Comparison of ENCODE assay signal across 21 cellular contexts in the genomic region with DNA sequence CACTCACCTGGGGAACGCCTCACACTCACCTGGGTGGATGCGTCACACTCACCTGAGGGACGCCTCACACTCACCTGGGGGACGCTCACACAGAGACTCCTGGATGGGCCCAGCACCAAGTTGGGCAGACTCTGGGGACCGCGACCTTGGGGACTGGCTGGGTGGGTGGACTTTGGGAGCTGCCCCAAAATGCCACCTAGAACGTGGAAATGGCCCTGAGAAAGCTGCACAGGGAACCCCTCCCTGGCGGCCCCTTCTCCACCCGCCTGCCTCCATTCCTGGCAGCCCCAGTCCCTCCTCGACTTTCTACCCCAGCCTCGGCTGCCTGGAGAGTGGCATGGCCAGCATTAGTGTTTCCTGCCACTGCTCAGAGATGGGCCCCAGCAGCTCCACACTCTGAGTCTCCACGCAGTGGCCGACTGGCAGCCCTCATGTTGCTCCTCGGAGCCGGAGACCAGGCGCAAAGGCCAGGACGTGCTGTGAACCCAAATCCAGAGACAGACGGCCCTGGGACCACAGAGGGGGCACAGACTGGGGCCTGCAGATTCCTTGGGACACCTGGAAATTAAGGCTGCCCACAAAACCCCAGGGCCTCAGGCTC. TPM values are rescaled to one million over a fixed set of nuclear protein-coding genes. Genes with fewer than 3 reads are reported as not detected.
"Had no signal": no experiment of that assay in that cellular context is flagged by ENCODE, and none has a peak within 500 bp of the region (broad histone marks: within the 10 kb centered on the region; RNA-seq: fewer than 3 reads in every experiment).

No MANE protein-coding gene starts in this region.

- ATAC-seq: activated naive CD8-positive, alpha-beta T cell treated with anti-CD3 and anti-CD28 coated beads, Interleukin-2, amount 50 U/mL, for 24 hours; gastrocnemius medialis; heart left ventricle; mucosa of descending colon; naive thymus-derived CD4-positive, alpha-beta T cell; stimulated activated naive CD8-positive, alpha-beta T cell treated with anti-CD3 and anti-CD28 coated beads, Interleukin-15, Interleukin-2, amounts not matched to agents 100 U/mL and 50 U/mL, for 24 hours had no signal

- DNase-seq: activated CD4-positive, alpha-beta T cell treated with anti-CD3 and anti-CD28 coated beads, Interleukin-2, amount 10 ng/mL, durations not matched to agents 24 days and 14 days; activated naive CD4-positive, alpha-beta T cell treated with anti-CD3 and anti-CD28 coated beads for 36 hours; activated naive CD8-positive, alpha-beta T cell treated with anti-CD3 and anti-CD28 coated beads, Interleukin-2, amount 50 U/mL, for 24 hours; naive thymus-derived CD4-positive, alpha-beta T cell; retina; stimulated activated naive CD8-positive, alpha-beta T cell treated with anti-CD3 and anti-CD28 coated beads, Interleukin-15, Interleukin-2, amounts not matched to agents 100 U/mL and 50 U/mL, for 24 hours had no signal

- H3K27ac Mint-ChIP-seq: activated B cell treated with CpG ODN at 0.5 μM for 24 hours; activated CD4-positive, alpha-beta T cell treated with anti-CD3 and anti-CD28 coated beads, Interleukin-2, amount 10 ng/mL, durations not matched to agents 24 days and 14 days; activated naive CD4-positive, alpha-beta T cell treated with anti-CD3 and anti-CD28 coated beads for 36 hours; activated naive CD8-positive, alpha-beta T cell treated with anti-CD3 and anti-CD28 coated beads, Interleukin-2, amount 50 U/mL, for 24 hours; activated T-helper 2 cell treated with anti-CD3 and anti-CD28 coated beads, Interferon-gamma antibody, Interleukin-2, Interleukin-4, amounts not matched to agents 10 μg/mL and 5 μg/mL and 100 μg/mL, durations not matched to agents 14 hours and 24 hours and 36 hours; endodermal cell; naive thymus-derived CD4-positive, alpha-beta T cell had no signal

- H3K36me3 ChIP-seq: breast epithelium, gastrocnemius medialis, heart left ventricle, vagina had no signal

- H3K4me3 ChIP-seq: breast epithelium, gastrocnemius medialis, heart left ventricle, mucosa of descending colon, skin epidermis, vagina had no signal

- H3K27ac ChIP-seq: breast epithelium, gastrocnemius medialis, heart left ventricle, skin epidermis, vagina had no signal

- H3K36me3 Mint-ChIP-seq: naive thymus-derived CD4-positive, alpha-beta T cell had no signal

- H3K4me3 Mint-ChIP-seq: activated B cell treated with CpG ODN at 0.5 μM for 24 hours; activated CD4-positive, alpha-beta T cell treated with anti-CD3 and anti-CD28 coated beads, Interleukin-2, amount 10 ng/mL, durations not matched to agents 24 days and 14 days; activated naive CD4-positive, alpha-beta T cell treated with anti-CD3 and anti-CD28 coated beads for 36 hours; activated naive CD8-positive, alpha-beta T cell treated with anti-CD3 and anti-CD28 coated beads, Interleukin-2, amount 50 U/mL, for 24 hours; endodermal cell; naive thymus-derived CD4-positive, alpha-beta T cell had no signal

- H3K9me3 Mint-ChIP-seq: activated B cell treated with CpG ODN at 0.5 μM for 24 hours; activated CD4-positive, alpha-beta T cell treated with anti-CD3 and anti-CD28 coated beads, Interleukin-2, amount 10 ng/mL, durations not matched to agents 24 days and 14 days; activated naive CD4-positive, alpha-beta T cell treated with anti-CD3 and anti-CD28 coated beads for 36 hours; activated naive CD8-positive, alpha-beta T cell treated with anti-CD3 and anti-CD28 coated beads, Interleukin-2, amount 50 U/mL, for 24 hours; activated T-helper 2 cell treated with anti-CD3 and anti-CD28 coated beads, Interferon-gamma antibody, Interleukin-2, Interleukin-4, amounts not matched to agents 10 μg/mL and 5 μg/mL and 100 μg/mL, durations not matched to agents 14 hours and 24 hours and 36 hours; naive thymus-derived CD4-positive, alpha-beta T cell had no signal

- H3K27me3 ChIP-seq: vagina had no signal

- H3K4me1 Mint-ChIP-seq: activated CD4-positive, alpha-beta T cell treated with anti-CD3 and anti-CD28 coated beads, Interleukin-2, amount 10 ng/mL, durations not matched to agents 24 days and 14 days; activated naive CD8-positive, alpha-beta T cell treated with anti-CD3 and anti-CD28 coated beads, Interleukin-2, amount 50 U/mL, for 24 hours; endodermal cell had no signal

- H3K4me1 ChIP-seq: breast epithelium, gastrocnemius medialis, heart left ventricle, vagina had no signal

- H3K27me3 Mint-ChIP-seq: activated B cell treated with CpG ODN at 0.5 μM for 24 hours; activated CD4-positive, alpha-beta T cell treated with anti-CD3 and anti-CD28 coated beads, Interleukin-2, amount 10 ng/mL, durations not matched to agents 24 days and 14 days; activated naive CD8-positive, alpha-beta T cell treated with anti-CD3 and anti-CD28 coated beads, Interleukin-2, amount 50 U/mL, for 24 hours had no signal

- H3K9me3 ChIP-seq: breast epithelium, gastrocnemius medialis, heart left ventricle, mucosa of descending colon, vagina had no signal

RNA-seq across cellular contexts. Expression of a gene that starts 46.5 kb away (rescaled TPM):
- total RNA-seq: activated B cell treated with CpG ODN at 0.5 μM for 24 hours; activated CD4-positive, alpha-beta T cell treated with anti-CD3 and anti-CD28 coated beads, Interleukin-2, amount 10 ng/mL, durations not matched to agents 24 days and 14 days; activated naive CD4-positive, alpha-beta T cell treated with anti-CD3 and anti-CD28 coated beads for 36 hours; activated T-helper 2 cell treated with anti-CD3 and anti-CD28 coated beads, Interferon-gamma antibody, Interleukin-2, Interleukin-4, amounts not matched to agents 10 μg/mL and 5 μg/mL and 100 μg/mL, durations not matched to agents 14 hours and 24 hours and 36 hours; aorta; breast epithelium; cerebellum; dermis microvascular lymphatic vessel endothelial cell; endodermal cell; epithelial cell of proximal tubule; gastrocnemius medialis; heart left ventricle; mucosa of descending colon; naive thymus-derived CD4-positive, alpha-beta T cell; T-helper 2 cell treated with Interferon-gamma antibody and Interleukin-4, amounts not matched to agents 100 ng/mL and 5 ng/mL, for 36 hours; temporal lobe; vagina had no signal
- polyA plus RNA-seq: aorta; heart left ventricle; naive thymus-derived CD4-positive, alpha-beta T cell had no signal
